Comparison of ENCODE assay signal across 9 cellular contexts in the genomic region with DNA sequence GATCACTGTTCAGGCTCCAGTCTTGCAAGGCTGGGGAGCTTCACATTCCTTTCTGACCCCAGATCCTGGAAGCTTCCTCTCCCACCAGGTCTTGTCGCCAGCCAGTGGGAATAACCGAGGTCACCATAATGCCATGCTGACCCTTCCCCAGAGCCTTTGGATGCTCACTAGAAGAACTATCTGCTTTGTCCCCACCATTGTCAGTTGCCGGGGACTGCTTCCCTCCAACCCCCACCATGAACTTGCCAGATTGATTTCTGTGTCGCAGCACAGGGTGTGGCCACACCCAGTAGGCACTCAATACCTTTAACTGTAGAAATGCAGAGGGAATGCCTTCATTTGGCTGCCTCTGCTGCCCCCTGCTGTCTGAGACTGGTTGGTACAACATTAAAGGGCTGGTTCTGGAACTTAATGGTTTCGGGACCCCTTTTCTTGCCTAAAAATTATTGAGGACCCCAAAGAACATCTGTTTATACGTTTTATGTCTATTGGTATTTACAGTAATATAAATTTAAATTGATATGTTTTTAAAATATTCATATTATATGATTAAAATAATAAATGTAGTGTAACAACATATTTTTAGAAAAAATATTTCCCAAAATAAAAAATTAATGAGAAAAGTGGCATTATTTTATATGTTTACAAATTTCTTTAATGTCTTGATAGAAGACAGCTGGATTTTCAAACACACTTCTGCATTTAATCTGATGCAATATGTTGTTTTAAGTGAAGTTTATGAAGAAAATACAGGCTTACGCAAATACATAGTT. TPM values are rescaled to one million over a fixed set of nuclear protein-coding genes. Genes with fewer than 3 reads are reported as not detected.
DNase-seq lines count a peak whose midpoint lies in the region; ATAC-seq, FAIRE-seq and TF ChIP-seq lines count a peak whose summit lies in the region.
"Had no signal": no experiment of that assay in that cellular context is flagged by ENCODE, and none has a peak within 500 bp of the region (broad histone marks: within the 10 kb centered on the region; RNA-seq: fewer than 3 reads in every experiment).

No MANE protein-coding gene starts in this region.

- no peak overlapping the region for H3K27ac Mint-ChIP-seq in activated T-helper 17 cell treated with anti-CD3 and anti-CD28 coated beads, Interleukin-2, amount 50 U/mL, for 72 hours

- no peak overlapping the region for H3K27ac ChIP-seq in ovary
- H3K27ac ChIP-seq in upper lobe of left lung: no peak overlapping the region

- DNase-seq in G401 (ENCODE audit: low spot score) (peak; percentile 84), LoVo (ENCODE audit: low spot score) (peak; percentile 68), SHP77 treated with DMSO at 0.1 percent for 48 hours (lab: John Stamatoyannopoulos, UW) (peak; percentile 76), frontal cortex (ENCODE audit: low spot score in 2 of 2) (peak in 1 of 2 donors; percentile 75), ovary (peak; percentile 52 to 76 (median 76)), upper lobe of left lung (peak in 1 of 2 donors; percentile 81)

- 31 to 41% (median 36%) methylated on average over 7 of the region's 7 CpGs for WGBS in ovary, 3 donors
- WGBS in upper lobe of left lung, 2 donors: 41% methylated on average over 7 of the region's 7 CpGs

- H3K9me3 ChIP-seq in ovary (no peaks in the 10 kb centered on the region), upper lobe of left lung (no peaks in the 10 kb centered on the region)

- H3K36me3 ChIP-seq in ovary (no peaks in the 10 kb centered on the region), upper lobe of left lung (no peaks in the 10 kb centered on the region)

- no peak for TF ChIP-seq EP300 in ovary (IDR thresholded peaks at IDR 0.05)
- TF ChIP-seq EP300 in upper lobe of left lung (IDR thresholded peaks at IDR 0.05): no peak

- no peaks in the 10 kb centered on the region for H3K36me3 Mint-ChIP-seq in activated T-helper 17 cell treated with anti-CD3 and anti-CD28 coated beads, Interleukin-2, amount 50 U/mL, for 72 hours (ENCODE audit: low read depth)

- H3K4me3 Mint-ChIP-seq in activated T-helper 17 cell treated with anti-CD3 and anti-CD28 coated beads, Interleukin-2, amount 50 U/mL, for 72 hours: no peak overlapping the region

- peaks cover 5% of the 10 kb centered on the region for H3K4me1 ChIP-seq in ovary (ENCODE audit: insufficient read depth)
- peaks cover 8 to 25% (median 9%) of the 10 kb centered on the region in 4 donors for H3K4me1 ChIP-seq in upper lobe of left lung

- H3K27me3 ChIP-seq in ovary (no peaks in the 10 kb centered on the region), upper lobe of left lung (no peaks in the 10 kb centered on the region)

- H3K9me3 Mint-ChIP-seq in activated T-helper 17 cell treated with anti-CD3 and anti-CD28 coated beads, Interleukin-2, amount 50 U/mL, for 72 hours: no peaks in the 10 kb centered on the region

- no peaks in the 10 kb centered on the region for H3K27me3 Mint-ChIP-seq in activated T-helper 17 cell treated with anti-CD3 and anti-CD28 coated beads, Interleukin-2, amount 50 U/mL, for 72 hours

- TF ChIP-seq CTCF in ovary (IDR thresholded peaks at IDR 0.05) (peak; percentile 72 to 90 (median 81)), upper lobe of left lung (IDR thresholded peaks at IDR 0.05) (peak; percentile 78 to 87 (median 81))

- in situ Hi-C loops in G401 (cut with HindIII; ENCODE audit: low sequenced_read_pairs): loop anchor here (5.0 kb wide), 1 partner anchor 95 kb away; no protein-coding TSS in a partner anchor

- peak; percentile 19 for FAIRE-seq in frontal cortex (lab: Jason Lieb, UNC)
- FAIRE-seq: islet of Langerhans had no signal

- H3K4me1 Mint-ChIP-seq in activated T-helper 17 cell treated with anti-CD3 and anti-CD28 coated beads, Interleukin-2, amount 50 U/mL, for 72 hours: peaks cover 17% of the 10 kb centered on the region

- TF ChIP-seq POLR2A in ovary (IDR thresholded peaks at IDR 0.05): no peak
- no peak for TF ChIP-seq POLR2A in upper lobe of left lung (IDR thresholded peaks at IDR 0.05)

- intact Hi-C loops in ovary (cut with DNase I): loop anchor here in 3 of 4 donors (1.0 to 5.0 kb wide), 4 partner anchors 87 to 255 kb away; no protein-coding TSS in a partner anchor

- peak; percentile 38 for ATAC-seq in activated T-helper 17 cell treated with anti-CD3 and anti-CD28 coated beads, Interleukin-2, amount 50 U/mL, for 72 hours (replicated peaks)
- ATAC-seq in upper lobe of left lung (ENCODE audit: low FRiP score in 2 of 2): peak; percentile 71 to 88
- ATAC-seq in GM18498 (IDR thresholded peaks at IDR 0.05; ENCODE audit: unreplicated experiment): no peak

- H3K4me3 ChIP-seq in ovary (no peak overlapping the region), upper lobe of left lung (no peak overlapping the region)

RNA-seq across cellular contexts. Expression of gene GDPD5, which starts 6.6 kb away (rescaled TPM):
- 4.6 and 10.8 TPM in 2 replicates for total RNA-seq in G401 (2014; rRNA removed; shearing (Covaris generic))
- 10 to 100 TPM; 26.8 to 54.2 TPM for total RNA-seq in activated T-helper 17 cell treated with anti-CD3 and anti-CD28 coated beads, Interleukin-2, amount 50 U/mL, for 72 hours
- total RNA-seq in frontal cortex: 12.2 TPM
- total RNA-seq in ovary: 10 to 100 TPM in 2 of 7 donors, 1 to 10 TPM in 5; 3.8 to 15.8 (median 8.4) TPM
- polyA plus RNA-seq in ovary: 1 to 10 TPM; 5.5 to 6.3 TPM
- total RNA-seq in upper lobe of left lung: 10 to 100 TPM in 4 of 6 donors, 1 to 10 TPM in 2; 5.7 to 34.6 (median 14.0) TPM

RNA-seq across cellular contexts. Expression of gene SERPINH1, which starts 29.7 kb away (rescaled TPM):
- 721 and 818 TPM in 2 replicates for total RNA-seq in G401 (2014; rRNA removed; shearing (Covaris generic))
- total RNA-seq in activated T-helper 17 cell treated with anti-CD3 and anti-CD28 coated beads, Interleukin-2, amount 50 U/mL, for 72 hours: 10 to 100 TPM in 1 of 2 donors, 1 to 10 TPM in 1; 8.8 to 10.2 TPM
- total RNA-seq in frontal cortex (20.0 TPM), ovary (100 to 1,000 TPM; 122 to 289 (median 188) TPM), upper lobe of left lung (100 to 1,000 TPM in 5 of 6 donors, 10 to 100 TPM in 1; 95.9 to 266 (median 145) TPM)
- 100 to 1,000 TPM; 155 to 163 TPM for polyA plus RNA-seq in ovary
